In genomic region chr2:215399067-215399716, GRCh38 we compare ENCODE assay signal across 1 cellular context.
TF ChIP-seq lines count a peak whose summit lies in the region.

No MANE protein-coding gene starts in this region.

TF ChIP-seq in SK-N-SH treated with all-trans-retinoic acid at 6 μM for 48 hours, 23 proteins besides CTCF, POLR2A, EP300 and RAD21:
- no peak for TF ChIP-seq PATZ1 (CRISPR knock-in tag; IDR thresholded peaks at IDR 0.05; ENCODE audit: borderline replicate concordance)
- TF ChIP-seq ZC3H10 (CRISPR knock-in tag; IDR thresholded peaks at IDR 0.05) = no peak
- no peak for TF ChIP-seq ISL1 (CRISPR knock-in tag; IDR thresholded peaks at IDR 0.05)
- no peak for TF ChIP-seq ZFP3 (CRISPR knock-in tag; IDR thresholded peaks at IDR 0.05)
- TF ChIP-seq PPARA (CRISPR knock-in tag; IDR thresholded peaks at IDR 0.05; ENCODE audit: borderline replicate concordance) = no peak
TF ChIP-seq in SK-N-SH treated with all-trans-retinoic acid at 6 μM for 48 hours: peak in this region for 0.
